In the genomic region with DNA sequence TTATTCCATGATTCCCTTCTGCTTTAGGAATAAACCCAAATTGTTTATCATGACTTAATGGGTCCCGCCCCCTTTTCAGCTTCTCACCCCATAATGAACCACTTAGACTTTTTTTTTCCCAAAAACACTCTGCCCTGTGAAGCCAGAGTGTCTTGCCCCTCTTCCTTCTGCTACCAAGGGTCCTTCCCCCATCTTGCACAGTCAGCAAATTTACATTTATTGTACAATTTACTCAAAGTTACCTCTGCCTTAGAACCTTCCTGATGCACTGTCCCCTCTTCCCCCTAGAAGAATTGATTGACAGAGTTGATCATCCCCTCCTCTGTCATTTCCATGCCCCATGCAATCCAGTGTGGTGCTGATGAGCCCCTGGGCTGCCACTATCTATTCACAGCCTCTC, we compare ENCODE assay signal across 33 cellular contexts.
"Had no signal": no experiment of that assay in that cellular context is flagged by ENCODE, and none has a peak within 500 bp of the region (broad histone marks: within the 10 kb centered on the region; RNA-seq: fewer than 3 reads in every experiment).

No MANE protein-coding gene starts in this region.

- H3K36me3 ChIP-seq: ascending aorta, cardiac muscle cell, WERI-Rb-1 had no signal

- DNase-seq: activated CD4-positive, alpha-beta memory T cell treated with anti-CD3 and anti-CD28 coated beads, Interleukin-2, amount 10 ng/mL, durations not matched to agents 7 days and 5 days; activated CD4-positive, alpha-beta T cell treated with anti-CD3 and anti-CD28 coated beads for 1 hour; activated CD4-positive, alpha-beta T cell treated with anti-CD3 and anti-CD28 coated beads for 36 hours; activated CD4-positive, alpha-beta T cell treated with anti-CD3 and anti-CD28 coated beads for 48 hours; activated CD4-positive, alpha-beta T cell treated with anti-CD3 and anti-CD28 coated beads, Interleukin-2, amount 10 ng/mL, durations not matched to agents 7 days and 5 days; activated CD4-positive, alpha-beta T cell treated with anti-CD3 and anti-CD28 coated beads, Interleukin-2, amount 50 U/mL, for 48 hours; activated CD4-positive, CD25-positive, alpha-beta regulatory T cell; activated CD8-positive, alpha-beta memory T cell treated with anti-CD3 and anti-CD28 coated beads for 24 hours; activated CD8-positive, alpha-beta memory T cell treated with anti-CD3 and anti-CD28 coated beads, Interleukin-2, amount 10 ng/mL, durations not matched to agents 7 days and 5 days; activated CD8-positive, alpha-beta memory T cell treated with anti-CD3 and anti-CD28 coated beads, Interleukin-2, amount 50 U/mL, for 48 hours; activated CD8-positive, alpha-beta T cell treated with anti-CD3 and anti-CD28 coated beads, Interleukin-2, amount 10 ng/mL, durations not matched to agents 7 days and 5 days; activated effector memory CD4-positive, alpha-beta T cell treated with Interleukin-2 at 50 U/mL for 16 hours; activated gamma-delta T cell; activated naive CD4-positive, alpha-beta T cell treated with anti-CD3 and anti-CD28 coated beads, Interleukin-2, amount 10 ng/mL, durations not matched to agents 7 days and 5 days; activated naive CD4-positive, alpha-beta T cell treated with Interleukin-2 at 50 U/mL for 16 hours; activated naive CD8-positive, alpha-beta T cell treated with anti-CD3 and anti-CD28 coated beads, Interleukin-2, amount 10 ng/mL, durations not matched to agents 7 days and 5 days; activated naive CD8-positive, alpha-beta T cell treated with anti-CD3 and anti-CD28 coated beads, Interleukin-2, amount 50 U/mL, for 24 hours; activated T-cell treated with anti-CD3 and anti-CD28 coated beads, Interleukin-2, amount 50 U/mL, for 24 hours; activated T-cell treated with anti-CD3 and anti-CD28 coated beads, Interleukin-2, amount 50 U/mL, for 48 hours; amygdala; anterior cingulate cortex; caudate nucleus; cerebellar nuclear complex; T-helper 1 cell; T-helper 2 cell; T-helper 9 cell; WERI-Rb-1 had no signal

- ATAC-seq: activated CD4-positive, alpha-beta T cell treated with anti-CD3 and anti-CD28 coated beads for 36 hours; activated CD4-positive, CD25-positive, alpha-beta regulatory T cell treated with anti-CD3 and anti-CD28 coated beads, Interleukin-2, amount 50 U/mL, for 24 hours; activated CD8-positive, alpha-beta memory T cell treated with anti-CD3 and anti-CD28 coated beads, Interleukin-2, amount 10 ng/mL, durations not matched to agents 7 days and 5 days; activated CD8-positive, alpha-beta T cell treated with anti-CD3 and anti-CD28 coated beads, Interleukin-2, amount 10 ng/mL, durations not matched to agents 7 days and 5 days; activated naive CD8-positive, alpha-beta T cell treated with anti-CD3 and anti-CD28 coated beads, Interleukin-2, amount 50 U/mL, for 24 hours; WTC11 had no signal

- H3K4me3 ChIP-seq: ascending aorta, cardiac muscle cell had no signal

- FAIRE-seq: bronchial epithelial cell, TTC549 had no signal

- H3K4me1 ChIP-seq: ascending aorta had no signal

- H3K27me3 ChIP-seq: ascending aorta, cardiac muscle cell had no signal

- H3K27ac ChIP-seq: ascending aorta, cardiac muscle cell, WERI-Rb-1 had no signal

- H3K9me3 ChIP-seq: ascending aorta had no signal
